Comparison of ENCODE assay signal across 1 cellular context in the genomic region with DNA sequence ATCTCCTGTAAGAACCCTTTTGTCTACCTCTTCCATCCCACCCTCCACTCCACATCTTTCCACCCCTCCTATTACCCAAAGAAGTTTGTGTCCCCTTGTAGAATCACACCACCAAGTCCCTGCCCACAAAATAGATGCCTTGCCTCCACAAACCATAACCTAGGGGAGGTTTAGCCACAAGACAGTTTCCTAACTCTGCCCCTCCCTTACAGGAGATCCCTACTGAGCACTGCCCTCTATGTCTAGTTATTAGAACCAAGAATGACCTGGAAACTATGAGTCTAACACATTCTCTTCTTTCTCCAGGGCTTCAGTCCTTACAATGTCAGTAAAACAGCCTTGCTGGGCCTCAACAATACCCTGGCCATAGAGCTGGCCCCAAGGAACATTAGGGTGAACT. TPM values are rescaled to one million over a fixed set of nuclear protein-coding genes. Genes with fewer than 3 reads are reported as not detected.
"Had no signal": no experiment of that assay in that cellular context is flagged by ENCODE, and none has a peak within 500 bp of the region (broad histone marks: within the 10 kb centered on the region; RNA-seq: fewer than 3 reads in every experiment).

No MANE protein-coding gene starts in this region.

RNA-seq across cellular contexts. Expression of a gene that starts 50.7 kb away (rescaled TPM):
- polyA plus RNA-seq: fibroblast of lung had no signal
